Comparison of ENCODE assay signal across 8 cellular contexts in the genomic region with DNA sequence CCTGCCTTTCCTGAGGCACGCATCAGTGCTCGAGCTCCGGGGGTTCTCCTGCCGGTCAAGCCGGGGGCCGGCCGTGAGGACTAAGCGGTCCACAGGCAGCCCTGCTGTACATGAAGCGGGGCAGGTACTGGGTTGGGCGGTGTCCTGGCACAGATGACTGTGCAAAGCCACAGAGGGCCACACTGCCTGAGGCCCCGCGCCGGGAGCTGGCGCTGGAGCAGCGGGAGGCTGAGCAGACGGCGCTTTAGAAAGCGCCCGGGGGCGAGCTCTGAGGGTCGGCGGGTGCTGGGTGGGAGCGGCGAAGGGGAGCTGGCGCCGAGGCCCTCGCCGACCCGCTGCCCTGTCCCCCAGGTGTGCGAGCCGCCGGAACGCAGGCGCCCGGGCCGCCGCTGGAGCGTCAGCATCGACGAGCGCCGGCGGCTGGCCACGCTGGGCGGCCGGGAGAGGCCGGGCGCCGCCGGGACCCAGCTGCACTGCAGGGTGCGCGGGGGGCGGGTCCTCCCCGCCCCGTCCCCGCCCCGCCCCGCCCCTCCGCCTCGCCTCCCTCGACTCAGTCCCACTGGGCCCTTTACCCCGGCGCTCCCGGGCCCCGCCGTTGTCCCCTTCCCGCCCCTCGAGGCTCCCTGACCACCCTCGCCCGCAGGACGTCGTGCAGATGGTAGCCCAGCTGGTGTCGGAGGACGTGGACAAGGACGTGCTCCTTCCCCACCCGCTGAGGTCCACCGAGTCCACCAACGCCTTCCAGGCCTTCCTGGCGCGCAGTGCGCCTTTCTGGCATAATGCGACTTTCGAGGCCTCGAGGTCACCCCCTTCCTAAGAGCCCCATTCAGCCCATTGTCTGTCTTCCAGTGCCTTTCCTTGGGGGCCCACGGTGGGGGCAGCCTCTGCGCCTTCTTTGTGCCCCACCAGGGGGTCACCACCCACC. TPM values are rescaled to one million over a fixed set of nuclear protein-coding genes. Genes with fewer than 3 reads are reported as not detected.
A peak's percentile ranks its signal among the peaks of the same experiment; 100 is the strongest.
DNase-seq lines count a peak whose midpoint lies in the region; ATAC-seq lines count a peak whose summit lies in the region.

No MANE protein-coding gene starts in this region.

- peak overlapping the region; percentile 93 for H4K8ac ChIP-seq in neuronal stem cell (ENCODE audit: low read depth, low read length)

- H2AFZ ChIP-seq in neuronal stem cell (ENCODE audit: low read length), result no peak overlapping the region

- WGBS in neuronal stem cell (ENCODE audit: extremely low coverage in 2 of 2, insufficient read length in 2 of 2, insufficient replicate concordance in 1 of 2), 2 donors, result no CpG with 5 or more reads among the region's 86 CpGs

- H3K4me3 ChIP-seq in H7 (ENCODE audit: insufficient read depth, low read depth, low read length) (peak overlapping the region; percentile 38), neuronal stem cell (ENCODE audit: low read length in 2 of 2) (peak overlapping the region in 1 of 2 donors; percentile 66)

- no peaks in the 10 kb centered on the region for H3K79me1 ChIP-seq in neuronal stem cell (ENCODE audit: low read depth, low read length)

- peaks cover 7 to 9% of the 10 kb centered on the region in 2 donors for H3K9me3 ChIP-seq in neuronal stem cell (replicated peaks in 1 of 2; ENCODE audit: control insufficient read depth in 2 of 2, insufficient read depth in 1 of 2, low read depth in 1 of 2, low read length in 2 of 2)

- peak overlapping the region; percentile 56 for H3K14ac ChIP-seq in neuronal stem cell (ENCODE audit: low read length)

- ATAC-seq in GM21526 (IDR thresholded peaks at IDR 0.05; ENCODE audit: low FRiP score, unreplicated experiment) (no peak), GM18870 (IDR thresholded peaks at IDR 0.05; ENCODE audit: unreplicated experiment) (no peak)

- peak overlapping the region; percentile 93 for H3K23ac ChIP-seq in neuronal stem cell (ENCODE audit: low read depth, low read length, poor library complexity)

- H3K9ac ChIP-seq in neuronal stem cell (ENCODE audit: low read depth, low read length, poor library complexity), result peak overlapping the region; percentile 83

- peak overlapping the region; percentile 97 for H2BK12ac ChIP-seq in neuronal stem cell (ENCODE audit: low read length)

- H3K4ac ChIP-seq in neuronal stem cell (ENCODE audit: low read length), result peak overlapping the region; percentile 97

- peaks cover 8 to 15% of the 10 kb centered on the region in 2 donors for H3K4me1 ChIP-seq in neuronal stem cell (ENCODE audit: control insufficient read depth in 2 of 2, insufficient read depth in 1 of 2, low read depth in 1 of 2, low read length in 2 of 2)

- H3K36me3 ChIP-seq in H7 (replicated peaks; ENCODE audit: control insufficient read depth, insufficient read depth, low read length) (no peaks in the 10 kb centered on the region), neuronal stem cell (replicated peaks in 1 of 2; ENCODE audit: control insufficient read depth in 2 of 2, insufficient read depth in 2 of 2, low read length in 2 of 2) (no peaks in the 10 kb centered on the region)

- H3K4me2 ChIP-seq in neuronal stem cell (ENCODE audit: insufficient read depth, low read length, poor library complexity, severe bottlenecking), result peak overlapping the region; percentile 58

- no peak overlapping the region for H2BK5ac ChIP-seq in neuronal stem cell (ENCODE audit: low read length)

- peak overlapping the region; percentile 97 for H3K18ac ChIP-seq in neuronal stem cell (ENCODE audit: low read length)

- no peak overlapping the region for H3K27ac ChIP-seq in neuronal stem cell (replicated peaks; ENCODE audit: low read length)

- peak overlapping the region; percentile 94 for H2AK5ac ChIP-seq in neuronal stem cell (ENCODE audit: low read depth, low read length)

- H3K27me3 ChIP-seq in H7 (ENCODE audit: control insufficient read depth, insufficient read depth, low read length) (peaks cover 44% of the 10 kb centered on the region), neuronal stem cell (ENCODE audit: control insufficient read depth in 3 of 3, insufficient read depth in 3 of 3, low read depth in 1 of 3, low read length in 3 of 3) (peaks cover 4 to 38% (median 21%) of the 10 kb centered on the region in 3 experiments)

- H4K91ac ChIP-seq in neuronal stem cell (ENCODE audit: low read depth, low read length, poor library complexity), result no peak overlapping the region

- H2BK15ac ChIP-seq in neuronal stem cell (ENCODE audit: low read length), result peak overlapping the region; percentile 95

- peak overlapping the region; percentile 28 for H2BK120ac ChIP-seq in neuronal stem cell (ENCODE audit: low read depth, low read length)

- DNase-seq in AG08395 (ENCODE audit: low spot score), result peak; percentile 92
- DNase-seq in H7, result peak; percentile 99
- DNase-seq in T-helper 9 cell, result peak; percentile 18
- peak; percentile 27 for DNase-seq in fibroblast of gingiva (ENCODE audit: low read depth)
- no peak for DNase-seq in neuronal stem cell (ENCODE audit: low spot score)
- no peak for DNase-seq in NAMALWA (ENCODE audit: low spot score)

RNA-seq across cellular contexts. Expression of gene MTA1, which starts 8.3 kb away (rescaled TPM):
- 120 and 160 TPM in 2 replicates for total RNA-seq in H7 (2014; rRNA removed; shearing (Covaris generic))
- 199 TPM for polyA plus RNA-seq in neuronal stem cell (2013, experiment 1 of 2)
- polyA plus RNA-seq in neuronal stem cell (2013, experiment 2 of 2), result 194 TPM

RNA-seq across cellular contexts. Expression of gene TEX22, which starts 12.9 kb away (rescaled TPM):
- 0.42 and 1.1 TPM in 2 replicates for total RNA-seq in H7 (2014; rRNA removed; shearing (Covaris generic))
- 0.21 TPM for polyA plus RNA-seq in neuronal stem cell (2013, experiment 1 of 2)
- 0.21 TPM for polyA plus RNA-seq in neuronal stem cell (2013, experiment 2 of 2)

Comparison
In these comparisons a context has a peak if more than half of its experiments do, and no peak if none do; other contexts are left out.
1. DNase-seq: peak in AG08395 (single experiment), H7 (single experiment), T-helper 9 cell (single experiment) and fibroblast of gingiva (single experiment); none in neuronal stem cell (single experiment) and NAMALWA (single experiment).